Comparison of ENCODE assay signal across 8 cellular contexts in genomic region chr22:20130319-20130718, GRCh38. TPM values are rescaled to one million over a fixed set of nuclear protein-coding genes. Genes with fewer than 3 reads are reported as not detected.
DNase-seq lines count a peak whose midpoint lies in the region; ATAC-seq, FAIRE-seq and TF ChIP-seq lines count a peak whose summit lies in the region.

No MANE protein-coding gene starts in this region.

- H3K14ac ChIP-seq in mesenchymal stem cell (ENCODE audit: low read length in 2 of 2), result peak overlapping the region in 1 of 2 experiments; percentile 31

- no peak overlapping the region for H4K8ac ChIP-seq in mesenchymal stem cell (ENCODE audit: low read length)

- ATAC-seq in A549, result peak; percentile 21 to 28; a peak in 4 of 6 replicates
- ATAC-seq in activated T-cell treated with anti-CD3 and anti-CD28 coated beads, Interleukin-2, amount 50 U/mL, for 72 hours (replicated peaks in 1 of 2), result no peak

- TF ChIP-seq RAD21 in A549 (conservative IDR thresholded peaks at IDR 0.05 in 1 of 2, IDR thresholded peaks at IDR 0.05 in 1 of 2), result no peak

- H3K27me3 ChIP-seq in mesenchymal stem cell (ENCODE audit: control insufficient read depth in 1 of 2, insufficient read depth in 1 of 2, low read length in 2 of 2), result no peaks in the 10 kb centered on the region

- H3K9me3 ChIP-seq in A549 (no peaks in the 10 kb centered on the region), HEK293 (ENCODE audit: control insufficient read depth, insufficient read depth, low read depth, low read length) (no peaks in the 10 kb centered on the region), mesenchymal stem cell (ENCODE audit: control insufficient read depth, low read length) (no peaks in the 10 kb centered on the region)

- no peak overlapping the region for H2AK5ac ChIP-seq in mesenchymal stem cell (ENCODE audit: low read length, severe bottlenecking)

- H2BK120ac ChIP-seq in mesenchymal stem cell (ENCODE audit: low read depth, low read length), result no peak overlapping the region

- H3K4me2 ChIP-seq in A549, result no peak overlapping the region; the same call in 2 of the 3 replicates
- H3K4me2 ChIP-seq in mesenchymal stem cell (ENCODE audit: low read length, poor library complexity, severe bottlenecking), result no peak overlapping the region

- no peak for TF ChIP-seq EP300 in A549 (IDR thresholded peaks at IDR 0.05)

- H3K36me3 ChIP-seq in HEK293 (ENCODE audit: control insufficient read depth in 2 of 2, insufficient read depth in 1 of 2, low read length in 2 of 2) (peaks cover 0 to 42% of the 10 kb centered on the region in 2 experiments; a peak in 1 of 3 replicates), mesenchymal stem cell (ENCODE audit: control insufficient read depth in 1 of 2, insufficient read depth in 2 of 2, low read depth in 1 of 2, low read length in 2 of 2) (peaks cover 28 to 45% of the 10 kb centered on the region in 2 experiments)

- H2AFZ ChIP-seq in mesenchymal stem cell (ENCODE audit: low read depth, low read length), result no peak overlapping the region

- H3K36me3 Mint-ChIP-seq in activated T-cell treated with anti-CD3 and anti-CD28 coated beads, Interleukin-2, amount 50 U/mL, for 72 hours (ENCODE audit: insufficient read depth in 2 of 2), result peaks cover 0 to 3% of the 10 kb centered on the region in 2 donors

- DNase-seq in A549 (ENCODE audit: low read depth in 1 of 2, low spot score in 1 of 2), result no peak
- peak in 1 of 2 donors; percentile 25 for DNase-seq in activated T-cell treated with anti-CD3 and anti-CD28 coated beads, Interleukin-2, amount 50 U/mL, for 72 hours
- DNase-seq in mesenchymal stem cell, result no peak
- DNase-seq in GM12891 (ENCODE audit: insufficient read length, low spot score), result no peak
- DNase-seq in EL, result no peak
- no peak for DNase-seq in D341Med (ENCODE audit: low spot score)
- DNase-seq in NCI-H187 (lab: John Stamatoyannopoulos, UW), result no peak

- no peaks in the 10 kb centered on the region for H3K9me3 Mint-ChIP-seq in activated T-cell treated with anti-CD3 and anti-CD28 coated beads, Interleukin-2, amount 50 U/mL, for 72 hours

- peaks cover 44% of the 10 kb centered on the region for H3K4me1 Mint-ChIP-seq in activated T-cell treated with anti-CD3 and anti-CD28 coated beads, Interleukin-2, amount 50 U/mL, for 72 hours (ENCODE audit: low read depth)

- H3K4me3 Mint-ChIP-seq in activated T-cell treated with anti-CD3 and anti-CD28 coated beads, Interleukin-2, amount 50 U/mL, for 72 hours, result peak overlapping the region; percentile 54 to 63

- FAIRE-seq in A549 (lab: Jason Lieb, UNC) (no peak), GM12891 (lab: Jason Lieb, UNC) (no peak)

- no peak overlapping the region for H3K18ac ChIP-seq in mesenchymal stem cell (ENCODE audit: low read depth in 1 of 2, low read length in 2 of 2)

- no peak overlapping the region for H3K23ac ChIP-seq in mesenchymal stem cell (ENCODE audit: low read length in 2 of 2)

- H2BK5ac ChIP-seq in mesenchymal stem cell (ENCODE audit: low read depth, low read length, poor library complexity, severe bottlenecking), result no peak overlapping the region

- H3K4ac ChIP-seq in mesenchymal stem cell (ENCODE audit: low read depth in 1 of 2, low read length in 2 of 2), result no peak overlapping the region

- H3K79me1 ChIP-seq in mesenchymal stem cell (replicated peaks; ENCODE audit: low read length, poor library complexity, severe bottlenecking), result peaks cover 20% of the 10 kb centered on the region

- no CpG with 5 or more reads among the region's 3 CpGs for WGBS in A549 (ENCODE audit: missing lambda C conversion rate)
- WGBS in mesenchymal stem cell, result 91% methylated on average over 3 of the region's 3 CpGs

- TF ChIP-seq CTCF in A549 (IDR thresholded peaks at IDR 0.05), result no peak
- TF ChIP-seq CTCF in HEK293 (tag by site-specific recombination; IDR thresholded peaks at IDR 0.05), result peak; percentile 80

- TF ChIP-seq POLR2A in A549 (IDR thresholded peaks at IDR 0.05; ENCODE audit: low read length), result no peak
- TF ChIP-seq POLR2A in GM12891 (IDR thresholded peaks at IDR 0.05; ENCODE audit: low read depth, low read length), result no peak

- H3K4me1 ChIP-seq in A549, result peaks cover 7% of the 10 kb centered on the region; the same call in 1 of the 3 replicates
- H3K4me1 ChIP-seq in HEK293 (ENCODE audit: control insufficient read depth, insufficient read depth, low read length), result peaks cover 4% of the 10 kb centered on the region; the same call in 1 of the 2 replicates
- H3K4me1 ChIP-seq in mesenchymal stem cell (ENCODE audit: control insufficient read depth, insufficient read depth, low read depth, low read length), result peaks cover 33% of the 10 kb centered on the region

- no peak overlapping the region for H4K91ac ChIP-seq in mesenchymal stem cell (ENCODE audit: low read length)

- peak overlapping the region in 1 of 2 experiments; percentile 100; a peak in 1 of 6 replicates for H3K27ac ChIP-seq in A549
- peak overlapping the region; percentile 14; the same call in 1 of the 2 replicates for H3K27ac ChIP-seq in HEK293 (ENCODE audit: extremely low read depth, low read depth, low read length)
- no peak overlapping the region for H3K27ac ChIP-seq in mesenchymal stem cell (ENCODE audit: low read length, poor library complexity, severe bottlenecking)

- no peaks in the 10 kb centered on the region for H3K27me3 Mint-ChIP-seq in activated T-cell treated with anti-CD3 and anti-CD28 coated beads, Interleukin-2, amount 50 U/mL, for 72 hours (ENCODE audit: low read depth)

- H2BK12ac ChIP-seq in mesenchymal stem cell (ENCODE audit: low read length in 2 of 2), result no peak overlapping the region

- H3K9ac ChIP-seq in mesenchymal stem cell (ENCODE audit: low read length), result peak overlapping the region; percentile 32

- POLR2A ChIA-PET in A549 (lab: Yijun Ruan, JAX), result no interaction called here
- POLR2A ChIA-PET in HEK293 (lab: Yijun Ruan, JAX), result interaction anchor here (1.0 to 4.9 kb wide), 2 partner anchors 11 to 17 kb away, joined by 3 to 62 read pairs; partner anchors contain the start of genes RANBP1 and TRMT2A

- H2BK15ac ChIP-seq in mesenchymal stem cell (ENCODE audit: low read depth, poor library complexity, severe bottlenecking), result no peak overlapping the region

- H3K27ac Mint-ChIP-seq in activated T-cell treated with anti-CD3 and anti-CD28 coated beads, Interleukin-2, amount 50 U/mL, for 72 hours, result no peak overlapping the region

- CTCF ChIA-PET in A549 (lab: Yijun Ruan, JAX) (interaction anchor here (1.1 to 1.3 kb wide), 2 partner anchors 10 to 15 kb away, joined by 3 to 5 read pairs; partner anchors contain the start of gene RANBP1), HEK293 (lab: Yijun Ruan, JAX) (interaction anchor here (0.6 to 1.8 kb wide), 5 partner anchors 11 to 183 kb away, joined by 3 to 7 read pairs (median 4); partner anchors contain the start of gene TRMT2A)

- H3K4me3 ChIP-seq in A549, result no peak overlapping the region
- H3K4me3 ChIP-seq in HEK293 (ENCODE audit: low read depth, low read length), result no peak overlapping the region
- peak overlapping the region in 1 of 2 experiments; percentile 85 for H3K4me3 ChIP-seq in mesenchymal stem cell (ENCODE audit: insufficient read depth in 1 of 2, low read depth in 1 of 2, low read length in 2 of 2)

RNA-seq across cellular contexts. Expression of gene ZDHHC8, which starts 1.3 kb away (rescaled TPM):
- 5.3 and 7.2 TPM in 2 replicates for polyA plus RNA-seq in A549 (2011; rRNA removed)
- polyA plus RNA-seq in A549 (2012; cell fraction: cytosol; rRNA removed), result 41.3 and 45.4 TPM in 2 replicates
- polyA plus RNA-seq in A549 (2012; cell fraction: nucleus; rRNA removed), result 208 and 285 TPM in 2 replicates
- 24.2 to 29.0 TPM (median 28.1 TPM) in 3 replicates for polyA plus RNA-seq in A549 (2017; fragmentation: RNase III; extraction: RNeasy Plus Mini Kit Qiagen cat#74134 plus additional on column Dnase treatment)
- polyA minus RNA-seq in A549 (2011; rRNA and poly(A)+ RNA removed), result 1.8 and 4.6 TPM in 2 replicates
- 10 to 100 TPM; 41.6 to 47.6 TPM for total RNA-seq in activated T-cell treated with anti-CD3 and anti-CD28 coated beads, Interleukin-2, amount 50 U/mL, for 72 hours
- 53.0 TPM for polyA plus RNA-seq in mesenchymal stem cell (2013, experiment 1 of 2)
- 50.1 TPM for polyA plus RNA-seq in mesenchymal stem cell (2013, experiment 2 of 2)
- 7.3 TPM for polyA plus RNA-seq in GM12891 (2012; ENCODE audit: low read depth, missing spikeins)

RNA-seq across cellular contexts. Expression of gene TRMT2A, which starts 13.3 kb away (rescaled TPM):
- 11.6 and 12.3 TPM in 2 replicates for polyA plus RNA-seq in A549 (2011; rRNA removed)
- 32.3 and 34.4 TPM in 2 replicates for polyA plus RNA-seq in A549 (2012; cell fraction: cytosol; rRNA removed)
- polyA plus RNA-seq in A549 (2012; cell fraction: nucleus; rRNA removed), result 163 and 177 TPM in 2 replicates
- polyA plus RNA-seq in A549 (2017; fragmentation: RNase III; extraction: RNeasy Plus Mini Kit Qiagen cat#74134 plus additional on column Dnase treatment), result 24.1 to 28.8 TPM (median 26.8 TPM) in 3 replicates
- polyA minus RNA-seq in A549 (2011; rRNA and poly(A)+ RNA removed), result 16.7 and 35.7 TPM in 2 replicates
- 10 to 100 TPM; 55.6 to 56.8 TPM for total RNA-seq in activated T-cell treated with anti-CD3 and anti-CD28 coated beads, Interleukin-2, amount 50 U/mL, for 72 hours
- polyA plus RNA-seq in mesenchymal stem cell (2013, experiment 1 of 2), result 20.4 TPM
- polyA plus RNA-seq in mesenchymal stem cell (2013, experiment 2 of 2), result 22.5 TPM
- polyA plus RNA-seq in GM12891 (2012; ENCODE audit: low read depth, missing spikeins), result 45.8 TPM

RNA-seq across cellular contexts. Expression of gene RANBP1, which starts 14.4 kb away (rescaled TPM):
- polyA plus RNA-seq in A549 (2011; rRNA removed), result 197 and 239 TPM in 2 replicates
- 564 and 757 TPM in 2 replicates for polyA plus RNA-seq in A549 (2012; cell fraction: cytosol; rRNA removed)
- 225 and 357 TPM in 2 replicates for polyA plus RNA-seq in A549 (2012; cell fraction: nucleus; rRNA removed)
- polyA plus RNA-seq in A549 (2017; fragmentation: RNase III; extraction: RNeasy Plus Mini Kit Qiagen cat#74134 plus additional on column Dnase treatment), result 325 to 369 TPM (median 338 TPM) in 3 replicates
- 125 and 144 TPM in 2 replicates for polyA minus RNA-seq in A549 (2011; rRNA and poly(A)+ RNA removed)
- total RNA-seq in activated T-cell treated with anti-CD3 and anti-CD28 coated beads, Interleukin-2, amount 50 U/mL, for 72 hours, result 100 to 1,000 TPM; 194 to 256 TPM
- 126 TPM for polyA plus RNA-seq in mesenchymal stem cell (2013, experiment 1 of 2)
- 125 TPM for polyA plus RNA-seq in mesenchymal stem cell (2013, experiment 2 of 2)
- polyA plus RNA-seq in GM12891 (2012; ENCODE audit: low read depth, missing spikeins), result 168 TPM

RNA-seq across cellular contexts. Expression of gene CCDC188, which starts 20.5 kb away (rescaled TPM):
- polyA plus RNA-seq in A549 (2011; rRNA removed), result not detected in 2 replicates
- not detected in 2 replicates for polyA plus RNA-seq in A549 (2012; cell fraction: cytosol; rRNA removed)
- 0.05 TPM in 1 of 2 replicates, not detected in the other for polyA plus RNA-seq in A549 (2012; cell fraction: nucleus; rRNA removed)
- polyA plus RNA-seq in A549 (2017; fragmentation: RNase III; extraction: RNeasy Plus Mini Kit Qiagen cat#74134 plus additional on column Dnase treatment), result not detected in 3 replicates
- polyA minus RNA-seq in A549 (2011; rRNA and poly(A)+ RNA removed), result not detected in 2 replicates
- not detected for total RNA-seq in activated T-cell treated with anti-CD3 and anti-CD28 coated beads, Interleukin-2, amount 50 U/mL, for 72 hours
- not detected for polyA plus RNA-seq in mesenchymal stem cell (2013, experiment 1 of 2)
- not detected for polyA plus RNA-seq in mesenchymal stem cell (2013, experiment 2 of 2)
- polyA plus RNA-seq in GM12891 (2012; ENCODE audit: low read depth, missing spikeins), result 0.05 TPM

RNA-seq across cellular contexts. Expression of gene DGCR8, which starts 50.3 kb away (rescaled TPM):
- polyA plus RNA-seq in A549 (2011; rRNA removed), result 18.1 and 18.7 TPM in 2 replicates
- 15.6 and 16.4 TPM in 2 replicates for polyA plus RNA-seq in A549 (2012; cell fraction: cytosol; rRNA removed)
- polyA plus RNA-seq in A549 (2012; cell fraction: nucleus; rRNA removed), result 65.3 and 77.7 TPM in 2 replicates
- 20.6 to 22.1 TPM (median 21.3 TPM) in 3 replicates for polyA plus RNA-seq in A549 (2017; fragmentation: RNase III; extraction: RNeasy Plus Mini Kit Qiagen cat#74134 plus additional on column Dnase treatment)
- 16.5 and 20.6 TPM in 2 replicates for polyA minus RNA-seq in A549 (2011; rRNA and poly(A)+ RNA removed)
- 10 to 100 TPM; 44.2 to 46.6 TPM for total RNA-seq in activated T-cell treated with anti-CD3 and anti-CD28 coated beads, Interleukin-2, amount 50 U/mL, for 72 hours
- 11.9 TPM for polyA plus RNA-seq in mesenchymal stem cell (2013, experiment 1 of 2)
- 11.1 TPM for polyA plus RNA-seq in mesenchymal stem cell (2013, experiment 2 of 2)
- 13.9 TPM for polyA plus RNA-seq in GM12891 (2012; ENCODE audit: low read depth, missing spikeins)

Comparison
In these comparisons a context has a peak if more than half of its experiments do, and no peak if none do; other contexts are left out.
1. ATAC-seq: peak in A549 (2 of 2); none in activated T-cell treated with anti-CD3 and anti-CD28 coated beads, Interleukin-2, amount 50 U/mL, for 72 hours (0 of 2).
2. Of the 5 proteins assayed by ChIP-seq in both HEK293 and A549: peak only in HEK293: CTCF; only in A549: none; in both: none; in neither: 4.